In the genomic region with DNA sequence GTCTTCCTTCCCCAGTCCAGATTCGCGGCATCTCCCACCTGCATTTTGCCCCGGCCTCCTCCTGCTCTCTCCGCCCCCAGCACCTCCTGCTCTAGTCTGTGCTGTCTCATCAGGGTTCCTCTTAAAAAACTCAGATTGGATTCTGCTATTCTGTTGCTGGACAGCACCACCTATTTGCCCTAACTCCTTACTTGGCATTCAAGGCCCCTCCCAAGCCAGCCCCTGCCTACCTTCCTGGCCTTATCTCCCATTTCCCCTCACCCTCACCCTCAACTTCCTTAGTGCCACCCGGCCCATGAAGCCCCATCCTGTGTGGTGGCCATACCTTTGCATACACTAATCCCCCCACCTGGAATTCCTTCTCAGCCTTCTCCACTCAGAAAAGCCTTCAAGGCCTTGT, we compare ENCODE assay signal across 2 cellular contexts.
TF ChIP-seq lines count a peak whose summit lies in the region.

No MANE protein-coding gene starts in this region.

TF ChIP-seq in SK-N-SH, 30 proteins besides CTCF, POLR2A, EP300 and RAD21:
- no peak for TF ChIP-seq YY1 (IDR thresholded peaks at IDR 0.05; ENCODE audit: low read depth)
- no peak for TF ChIP-seq TAF1 (IDR thresholded peaks at IDR 0.05; ENCODE audit: borderline replicate concordance, low read depth, low read length)
- TF ChIP-seq EZH2phosphoT487 (IDR thresholded peaks at IDR 0.05; ENCODE audit: borderline replicate concordance, low read depth), result no peak
- TF ChIP-seq RCOR1 (IDR thresholded peaks at IDR 0.05; ENCODE audit: low read length), result no peak
- TF ChIP-seq, protein P1, sequence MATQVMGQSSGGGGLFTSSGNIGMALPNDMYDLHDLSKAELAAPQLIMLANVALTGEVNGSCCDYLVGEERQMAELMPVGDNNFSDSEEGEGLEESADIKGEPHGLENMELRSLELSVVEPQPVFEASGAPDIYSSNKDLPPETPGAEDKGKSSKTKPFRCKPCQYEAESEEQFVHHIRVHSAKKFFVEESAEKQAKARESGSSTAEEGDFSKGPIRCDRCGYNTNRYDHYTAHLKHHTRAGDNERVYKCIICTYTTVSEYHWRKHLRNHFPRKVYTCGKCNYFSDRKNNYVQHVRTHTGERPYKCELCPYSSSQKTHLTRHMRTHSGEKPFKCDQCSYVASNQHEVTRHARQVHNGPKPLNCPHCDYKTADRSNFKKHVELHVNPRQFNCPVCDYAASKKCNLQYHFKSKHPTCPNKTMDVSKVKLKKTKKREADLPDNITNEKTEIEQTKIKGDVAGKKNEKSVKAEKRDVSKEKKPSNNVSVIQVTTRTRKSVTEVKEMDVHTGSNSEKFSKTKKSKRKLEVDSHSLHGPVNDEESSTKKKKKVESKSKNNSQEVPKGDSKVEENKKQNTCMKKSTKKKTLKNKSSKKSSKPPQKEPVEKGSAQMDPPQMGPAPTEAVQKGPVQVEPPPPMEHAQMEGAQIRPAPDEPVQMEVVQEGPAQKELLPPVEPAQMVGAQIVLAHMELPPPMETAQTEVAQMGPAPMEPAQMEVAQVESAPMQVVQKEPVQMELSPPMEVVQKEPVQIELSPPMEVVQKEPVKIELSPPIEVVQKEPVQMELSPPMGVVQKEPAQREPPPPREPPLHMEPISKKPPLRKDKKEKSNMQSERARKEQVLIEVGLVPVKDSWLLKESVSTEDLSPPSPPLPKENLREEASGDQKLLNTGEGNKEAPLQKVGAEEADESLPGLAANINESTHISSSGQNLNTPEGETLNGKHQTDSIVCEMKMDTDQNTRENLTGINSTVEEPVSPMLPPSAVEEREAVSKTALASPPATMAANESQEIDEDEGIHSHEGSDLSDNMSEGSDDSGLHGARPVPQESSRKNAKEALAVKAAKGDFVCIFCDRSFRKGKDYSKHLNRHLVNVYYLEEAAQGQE (IDR thresholded peaks at IDR 0.05; ENCODE audit: low read depth, low read length), result peak; percentile 75; the same call in 1 of the 2 replicates
- no peak for TF ChIP-seq CHD2 (IDR thresholded peaks at IDR 0.05; ENCODE audit: low read length, partially characterized antibody)

TF ChIP-seq in SK-N-SH treated with all-trans-retinoic acid at 6 μM for 48 hours, 23 proteins besides CTCF, POLR2A, EP300 and RAD21:
- TF ChIP-seq, protein P2, sequence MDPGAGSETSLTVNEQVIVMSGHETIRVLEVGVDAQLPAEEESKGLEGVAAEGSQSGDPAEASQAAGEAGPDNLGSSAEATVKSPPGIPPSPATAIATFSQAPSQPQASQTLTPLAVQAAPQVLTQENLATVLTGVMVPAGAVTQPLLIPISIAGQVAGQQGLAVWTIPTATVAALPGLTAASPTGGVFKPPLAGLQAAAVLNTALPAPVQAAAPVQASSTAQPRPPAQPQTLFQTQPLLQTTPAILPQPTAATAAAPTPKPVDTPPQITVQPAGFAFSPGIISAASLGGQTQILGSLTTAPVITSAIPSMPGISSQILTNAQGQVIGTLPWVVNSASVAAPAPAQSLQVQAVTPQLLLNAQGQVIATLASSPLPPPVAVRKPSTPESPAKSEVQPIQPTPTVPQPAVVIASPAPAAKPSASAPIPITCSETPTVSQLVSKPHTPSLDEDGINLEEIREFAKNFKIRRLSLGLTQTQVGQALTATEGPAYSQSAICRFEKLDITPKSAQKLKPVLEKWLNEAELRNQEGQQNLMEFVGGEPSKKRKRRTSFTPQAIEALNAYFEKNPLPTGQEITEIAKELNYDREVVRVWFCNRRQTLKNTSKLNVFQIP (CRISPR knock-in tag; IDR thresholded peaks at IDR 0.05; ENCODE audit: borderline replicate concordance, low read depth), result no peak
- TF ChIP-seq PPARA (CRISPR knock-in tag; IDR thresholded peaks at IDR 0.05; ENCODE audit: borderline replicate concordance) (no peak), ZC3H10 (CRISPR knock-in tag; IDR thresholded peaks at IDR 0.05) (no peak), CSDC2 (CRISPR knock-in tag; IDR thresholded peaks at IDR 0.05) (no peak), ZFP3 (CRISPR knock-in tag; IDR thresholded peaks at IDR 0.05) (no peak), TOX (CRISPR knock-in tag; IDR thresholded peaks at IDR 0.05; ENCODE audit: borderline replicate concordance) (no peak), ESRRG (CRISPR knock-in tag; IDR thresholded peaks at IDR 0.05) (no peak), GLIS3 (CRISPR knock-in tag; IDR thresholded peaks at IDR 0.05) (no peak), ARNTL (CRISPR knock-in tag; IDR thresholded peaks at IDR 0.05; ENCODE audit: borderline replicate concordance, low read depth) (no peak), ISL1 (CRISPR knock-in tag; IDR thresholded peaks at IDR 0.05) (no peak), SNAI2 (CRISPR knock-in tag; IDR thresholded peaks at IDR 0.05) (no peak), ZFP30 (CRISPR knock-in tag; IDR thresholded peaks at IDR 0.05) (no peak), ZNF8 (CRISPR knock-in tag; IDR thresholded peaks at IDR 0.05) (no peak), RARB (CRISPR knock-in tag; IDR thresholded peaks at IDR 0.05) (no peak), ZNF565 (CRISPR knock-in tag; conservative IDR thresholded peaks at IDR 0.05; ENCODE audit: low read depth) (no peak)
- TF ChIP-seq, protein P3, sequence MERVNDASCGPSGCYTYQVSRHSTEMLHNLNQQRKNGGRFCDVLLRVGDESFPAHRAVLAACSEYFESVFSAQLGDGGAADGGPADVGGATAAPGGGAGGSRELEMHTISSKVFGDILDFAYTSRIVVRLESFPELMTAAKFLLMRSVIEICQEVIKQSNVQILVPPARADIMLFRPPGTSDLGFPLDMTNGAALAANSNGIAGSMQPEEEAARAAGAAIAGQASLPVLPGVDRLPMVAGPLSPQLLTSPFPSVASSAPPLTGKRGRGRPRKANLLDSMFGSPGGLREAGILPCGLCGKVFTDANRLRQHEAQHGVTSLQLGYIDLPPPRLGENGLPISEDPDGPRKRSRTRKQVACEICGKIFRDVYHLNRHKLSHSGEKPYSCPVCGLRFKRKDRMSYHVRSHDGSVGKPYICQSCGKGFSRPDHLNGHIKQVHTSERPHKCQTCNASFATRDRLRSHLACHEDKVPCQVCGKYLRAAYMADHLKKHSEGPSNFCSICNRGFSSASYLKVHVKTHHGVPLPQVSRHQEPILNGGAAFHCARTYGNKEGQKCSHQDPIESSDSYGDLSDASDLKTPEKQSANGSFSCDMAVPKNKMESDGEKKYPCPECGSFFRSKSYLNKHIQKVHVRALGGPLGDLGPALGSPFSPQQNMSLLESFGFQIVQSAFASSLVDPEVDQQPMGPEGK (CRISPR knock-in tag; IDR thresholded peaks at IDR 0.05; ENCODE audit: borderline replicate concordance), result no peak
- TF ChIP-seq, protein P4, sequence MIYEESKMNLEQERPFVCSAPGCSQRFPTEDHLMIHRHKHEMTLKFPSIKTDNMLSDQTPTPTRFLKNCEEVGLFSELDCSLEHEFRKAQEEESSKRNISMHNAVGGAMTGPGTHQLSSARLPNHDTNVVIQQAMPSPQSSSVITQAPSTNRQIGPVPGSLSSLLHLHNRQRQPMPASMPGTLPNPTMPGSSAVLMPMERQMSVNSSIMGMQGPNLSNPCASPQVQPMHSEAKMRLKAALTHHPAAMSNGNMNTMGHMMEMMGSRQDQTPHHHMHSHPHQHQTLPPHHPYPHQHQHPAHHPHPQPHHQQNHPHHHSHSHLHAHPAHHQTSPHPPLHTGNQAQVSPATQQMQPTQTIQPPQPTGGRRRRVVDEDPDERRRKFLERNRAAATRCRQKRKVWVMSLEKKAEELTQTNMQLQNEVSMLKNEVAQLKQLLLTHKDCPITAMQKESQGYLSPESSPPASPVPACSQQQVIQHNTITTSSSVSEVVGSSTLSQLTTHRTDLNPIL (CRISPR knock-in tag; IDR thresholded peaks at IDR 0.05; ENCODE audit: low read depth), result no peak
- TF ChIP-seq, protein P5, sequence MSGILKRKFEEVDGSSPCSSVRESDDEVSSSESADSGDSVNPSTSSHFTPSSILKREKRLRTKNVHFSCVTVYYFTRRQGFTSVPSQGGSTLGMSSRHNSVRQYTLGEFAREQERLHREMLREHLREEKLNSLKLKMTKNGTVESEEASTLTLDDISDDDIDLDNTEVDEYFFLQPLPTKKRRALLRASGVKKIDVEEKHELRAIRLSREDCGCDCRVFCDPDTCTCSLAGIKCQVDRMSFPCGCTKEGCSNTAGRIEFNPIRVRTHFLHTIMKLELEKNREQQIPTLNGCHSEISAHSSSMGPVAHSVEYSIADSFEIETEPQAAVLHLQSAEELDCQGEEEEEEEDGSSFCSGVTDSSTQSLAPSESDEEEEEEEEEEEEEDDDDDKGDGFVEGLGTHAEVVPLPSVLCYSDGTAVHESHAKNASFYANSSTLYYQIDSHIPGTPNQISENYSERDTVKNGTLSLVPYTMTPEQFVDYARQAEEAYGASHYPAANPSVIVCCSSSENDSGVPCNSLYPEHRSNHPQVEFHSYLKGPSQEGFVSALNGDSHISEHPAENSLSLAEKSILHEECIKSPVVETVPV (CRISPR knock-in tag; IDR thresholded peaks at IDR 0.05), result no peak
- TF ChIP-seq, protein P6, sequence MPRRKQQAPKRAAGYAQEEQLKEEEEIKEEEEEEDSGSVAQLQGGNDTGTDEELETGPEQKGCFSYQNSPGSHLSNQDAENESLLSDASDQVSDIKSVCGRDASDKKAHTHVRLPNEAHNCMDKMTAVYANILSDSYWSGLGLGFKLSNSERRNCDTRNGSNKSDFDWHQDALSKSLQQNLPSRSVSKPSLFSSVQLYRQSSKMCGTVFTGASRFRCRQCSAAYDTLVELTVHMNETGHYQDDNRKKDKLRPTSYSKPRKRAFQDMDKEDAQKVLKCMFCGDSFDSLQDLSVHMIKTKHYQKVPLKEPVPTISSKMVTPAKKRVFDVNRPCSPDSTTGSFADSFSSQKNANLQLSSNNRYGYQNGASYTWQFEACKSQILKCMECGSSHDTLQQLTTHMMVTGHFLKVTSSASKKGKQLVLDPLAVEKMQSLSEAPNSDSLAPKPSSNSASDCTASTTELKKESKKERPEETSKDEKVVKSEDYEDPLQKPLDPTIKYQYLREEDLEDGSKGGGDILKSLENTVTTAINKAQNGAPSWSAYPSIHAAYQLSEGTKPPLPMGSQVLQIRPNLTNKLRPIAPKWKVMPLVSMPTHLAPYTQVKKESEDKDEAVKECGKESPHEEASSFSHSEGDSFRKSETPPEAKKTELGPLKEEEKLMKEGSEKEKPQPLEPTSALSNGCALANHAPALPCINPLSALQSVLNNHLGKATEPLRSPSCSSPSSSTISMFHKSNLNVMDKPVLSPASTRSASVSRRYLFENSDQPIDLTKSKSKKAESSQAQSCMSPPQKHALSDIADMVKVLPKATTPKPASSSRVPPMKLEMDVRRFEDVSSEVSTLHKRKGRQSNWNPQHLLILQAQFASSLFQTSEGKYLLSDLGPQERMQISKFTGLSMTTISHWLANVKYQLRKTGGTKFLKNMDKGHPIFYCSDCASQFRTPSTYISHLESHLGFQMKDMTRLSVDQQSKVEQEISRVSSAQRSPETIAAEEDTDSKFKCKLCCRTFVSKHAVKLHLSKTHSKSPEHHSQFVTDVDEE (CRISPR knock-in tag; IDR thresholded peaks at IDR 0.05), result no peak
